ENCODE assay signal across 1 cellular context in genomic region chr1:195158091-195158490, GRCh38.
TF ChIP-seq lines count a peak whose summit lies in the region.

No MANE protein-coding gene starts in this region.

TF ChIP-seq in H1, 55 proteins besides CTCF, POLR2A, EP300 and RAD21:
- TF ChIP-seq MAX (IDR thresholded peaks at IDR 0.05): no peak
- TF ChIP-seq CREB1 (IDR thresholded peaks at IDR 0.05): no peak
